Comparison of ENCODE assay signal across 1 cellular context in genomic region chr17:80706454-80706853, GRCh38.
TF ChIP-seq lines count a peak whose summit lies in the region.

No MANE protein-coding gene starts in this region.

TF ChIP-seq in WTC11, 78 proteins besides CTCF, POLR2A, EP300 and RAD21 (continued from another document):
- TF ChIP-seq ATF6 (CRISPR knock-in tag; IDR thresholded peaks at IDR 0.05) (no peak), NR3C1 (CRISPR knock-in tag; conservative IDR thresholded peaks at IDR 0.05; ENCODE audit: low read depth) (no peak), CREM (CRISPR knock-in tag; IDR thresholded peaks at IDR 0.05) (no peak), NR2C2 (CRISPR knock-in tag; IDR thresholded peaks at IDR 0.05) (no peak), ZNF219 (CRISPR knock-in tag; IDR thresholded peaks at IDR 0.05; ENCODE audit: borderline replicate concordance) (no peak), ZNF512 (CRISPR knock-in tag; IDR thresholded peaks at IDR 0.05; ENCODE audit: borderline replicate concordance) (no peak), RORB (CRISPR knock-in tag; IDR thresholded peaks at IDR 0.05) (no peak), GTF2I (CRISPR knock-in tag; conservative IDR thresholded peaks at IDR 0.05) (no peak), NR1H2 (CRISPR knock-in tag; IDR thresholded peaks at IDR 0.05) (no peak), ESRRA (CRISPR knock-in tag; IDR thresholded peaks at IDR 0.05; ENCODE audit: borderline replicate concordance) (no peak), IRF1 (CRISPR knock-in tag; IDR thresholded peaks at IDR 0.05) (no peak), ZMAT4 (CRISPR knock-in tag; IDR thresholded peaks at IDR 0.05) (no peak), CREB1 (CRISPR knock-in tag; IDR thresholded peaks at IDR 0.05) (no peak), OVOL2 (CRISPR knock-in tag; IDR thresholded peaks at IDR 0.05; ENCODE audit: borderline replicate concordance) (no peak)
TF ChIP-seq in WTC11: peak in this region for 0.
